In the genomic region with DNA sequence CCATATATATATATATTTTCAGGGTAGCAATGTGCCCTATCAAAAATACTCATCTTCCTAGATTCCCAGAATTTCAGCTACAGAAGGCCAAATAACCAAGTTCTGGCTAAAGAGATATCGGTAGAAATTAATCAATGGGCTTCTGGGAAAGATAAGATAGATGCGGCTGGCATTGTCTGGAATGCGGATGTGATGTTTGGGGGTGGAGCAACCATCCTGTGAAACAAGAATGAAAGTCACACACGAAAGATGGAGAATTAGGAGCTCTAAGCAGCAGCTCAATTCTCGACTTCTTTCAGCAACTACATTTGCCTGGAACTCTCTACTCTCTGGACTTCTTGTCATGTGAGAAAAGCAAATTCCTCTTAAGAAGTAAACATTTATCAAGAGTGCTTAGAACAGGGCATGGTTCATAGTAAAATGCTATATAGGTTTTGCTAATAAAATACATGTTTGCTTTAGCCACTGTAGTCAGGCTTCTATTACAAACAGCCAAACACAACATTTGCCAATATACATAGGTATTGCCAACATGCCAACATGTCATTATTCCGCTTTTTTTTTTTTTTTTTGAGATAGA, we compare ENCODE assay signal across 16 cellular contexts.
A peak's percentile ranks its signal among the peaks of the same experiment; 100 is the strongest.
DNase-seq lines count a peak whose midpoint lies in the region; ATAC-seq and TF ChIP-seq lines count a peak whose summit lies in the region.
"Had no signal": no experiment of that assay in that cellular context is flagged by ENCODE, and none has a peak within 500 bp of the region (broad histone marks: within the 10 kb centered on the region; RNA-seq: fewer than 3 reads in every experiment).

No MANE protein-coding gene starts in this region.

- no peaks in the 10 kb centered on the region for H4K20me1 ChIP-seq in PC-3 (ENCODE audit: low read length)
- H4K20me1 ChIP-seq: BLaER1 treated with 17β-estradiol and CSF1 and Interleukin-3, amounts not matched to agents 10 nM and 100 nM had no signal

- H3K9me3 Mint-ChIP-seq in activated T-helper 2 cell treated with anti-CD3 and anti-CD28 coated beads, Interferon-gamma antibody, Interleukin-2, Interleukin-4, amounts not matched to agents 10 μg/mL and 5 μg/mL and 100 μg/mL, durations not matched to agents 14 hours and 24 hours and 36 hours = no peaks in the 10 kb centered on the region
- no peaks in the 10 kb centered on the region for H3K9me3 Mint-ChIP-seq in osteocyte (ENCODE audit: unreplicated experiment)

- H3F3A ChIP-seq in PC-3 (ENCODE audit: low read length, unreplicated experiment) = no peaks in the 10 kb centered on the region

- DNase-seq in LNCaP clone FGC (ENCODE audit: low read depth) (peak; percentile 86), PC-3 (peak; percentile 8), osteocyte (ENCODE audit: extremely low spot score, unreplicated experiment) (peak; percentile 3), GM10248 (ENCODE audit: extremely low spot score) (no peak)
- DNase-seq in activated T-helper 2 cell treated with anti-CD3 and anti-CD28 coated beads, Interferon-gamma antibody, Interleukin-2, Interleukin-4, amounts not matched to agents 10 μg/mL and 5 μg/mL and 100 μg/mL, durations not matched to agents 14 hours and 24 hours and 36 hours (ENCODE audit: low spot score) = no peak
- DNase-seq: DMS153, KG1, NCI-H1105, NCI-H1694 treated with DMSO at 0.1 percent for 48 hours, NCI-H446 treated with DMSO at 0.1 percent for 48 hours, NCI-H748 treated with DMSO at 0.1 percent for 48 hours, SHP77 treated with DMSO at 0.1 percent for 48 hours had no signal

- no peak for ATAC-seq in PC-3
- no peak for ATAC-seq in GM21786 (IDR thresholded peaks at IDR 0.05; ENCODE audit: unreplicated experiment)
- no peak for ATAC-seq in GM18868 (IDR thresholded peaks at IDR 0.05; ENCODE audit: unreplicated experiment)

- peak overlapping the region; percentile 61 for H3K4me2 ChIP-seq in PC-3 (ENCODE audit: low read length)
- H3K4me2 ChIP-seq: BLaER1 treated with 17β-estradiol and CSF1 and Interleukin-3, amounts not matched to agents 10 nM and 100 nM had no signal

- peak overlapping the region; percentile 10 for H3K27ac Mint-ChIP-seq in activated T-helper 2 cell treated with anti-CD3 and anti-CD28 coated beads, Interferon-gamma antibody, Interleukin-2, Interleukin-4, amounts not matched to agents 10 μg/mL and 5 μg/mL and 100 μg/mL, durations not matched to agents 14 hours and 24 hours and 36 hours
- H3K27ac Mint-ChIP-seq in osteocyte (ENCODE audit: unreplicated experiment) = no peak overlapping the region

- H3K36me3 ChIP-seq in PC-3 (ENCODE audit: low read depth, low read length) = no peaks in the 10 kb centered on the region
- H3K36me3 ChIP-seq: BLaER1 treated with 17β-estradiol and CSF1 and Interleukin-3, amounts not matched to agents 10 nM and 100 nM had no signal

- peaks cover 70% of the 10 kb centered on the region for H3K4me1 Mint-ChIP-seq in activated T-helper 2 cell treated with anti-CD3 and anti-CD28 coated beads, Interferon-gamma antibody, Interleukin-2, Interleukin-4, amounts not matched to agents 10 μg/mL and 5 μg/mL and 100 μg/mL, durations not matched to agents 14 hours and 24 hours and 36 hours (ENCODE audit: low read depth)
- peaks cover 29% of the 10 kb centered on the region for H3K4me1 Mint-ChIP-seq in osteocyte (ENCODE audit: unreplicated experiment)

- H3K9me3 ChIP-seq in PC-3 (ENCODE audit: low read length) = no peaks in the 10 kb centered on the region
- H3K9me3 ChIP-seq: BLaER1 treated with 17β-estradiol and CSF1 and Interleukin-3, amounts not matched to agents 10 nM and 100 nM had no signal

- no peaks in the 10 kb centered on the region for H3K9me2 ChIP-seq in PC-3 (replicated peaks; ENCODE audit: low read length)

- no peak overlapping the region for H3K27ac ChIP-seq in PC-3 (ENCODE audit: low read length)
- H3K27ac ChIP-seq: BLaER1 treated with 17β-estradiol and CSF1 and Interleukin-3, amounts not matched to agents 10 nM and 100 nM; HL-60 had no signal

- peaks cover 33% of the 10 kb centered on the region for H3K4me1 ChIP-seq in PC-3 (ENCODE audit: insufficient read depth, low read length)
- H3K4me1 ChIP-seq: BLaER1 treated with 17β-estradiol and CSF1 and Interleukin-3, amounts not matched to agents 10 nM and 100 nM had no signal

- peaks cover 3% of the 10 kb centered on the region for H3K36me3 Mint-ChIP-seq in activated T-helper 2 cell treated with anti-CD3 and anti-CD28 coated beads, Interferon-gamma antibody, Interleukin-2, Interleukin-4, amounts not matched to agents 10 μg/mL and 5 μg/mL and 100 μg/mL, durations not matched to agents 14 hours and 24 hours and 36 hours (ENCODE audit: low read depth)
- H3K36me3 Mint-ChIP-seq in osteocyte (ENCODE audit: unreplicated experiment) = no peaks in the 10 kb centered on the region

- intact Hi-C loops in PC-3 (cut with micrococcal nuclease) = loop anchor here (5.0 kb wide), 3 partner anchors 1193 to 1448 kb away; no protein-coding TSS in a partner anchor
- intact Hi-C loops in activated T-helper 2 cell treated with anti-CD3 and anti-CD28 coated beads, Interferon-gamma antibody, Interleukin-2, Interleukin-4, amounts not matched to agents 10 μg/mL and 5 μg/mL and 100 μg/mL, durations not matched to agents 14 hours and 24 hours and 36 hours (cut with micrococcal nuclease) = loop anchor here (1.0 to 10.0 kb wide), 19 partner anchors 86 to 1448 kb away; a partner anchor contains a TSS

- no peaks in the 10 kb centered on the region for H3K79me2 ChIP-seq in PC-3 (ENCODE audit: low read length)

- CTCF ChIA-PET in PC-3 (lab: Charles Lee) (no interaction called here), GM10248 (lab: Yijun Ruan, JAX) (interaction anchor here (0.6 to 7.5 kb wide), 7 partner anchors 13 to 1449 kb away, joined by 3 to 120 read pairs (median 40); no protein-coding TSS in a partner anchor)

- no peak overlapping the region for H3K4me3 ChIP-seq in LNCaP clone FGC (ENCODE audit: low read depth, low read length)
- no peak overlapping the region for H3K4me3 ChIP-seq in PC-3 (ENCODE audit: low read length)
- H3K4me3 ChIP-seq: BLaER1 treated with 17β-estradiol and CSF1 and Interleukin-3, amounts not matched to agents 10 nM and 100 nM had no signal

- no peak overlapping the region for H3K4me3 Mint-ChIP-seq in activated T-helper 2 cell treated with anti-CD3 and anti-CD28 coated beads, Interferon-gamma antibody, Interleukin-2, Interleukin-4, amounts not matched to agents 10 μg/mL and 5 μg/mL and 100 μg/mL, durations not matched to agents 14 hours and 24 hours and 36 hours (ENCODE audit: low read depth)
- H3K4me3 Mint-ChIP-seq in osteocyte (ENCODE audit: unreplicated experiment) = no peak overlapping the region

- no TSS peak for BruUV-seq in PC-3 (replicated peaks; lab: Mats Ljungman, UMichigan)

- TF ChIP-seq CTCF in LNCaP clone FGC (IDR thresholded peaks at IDR 0.05; ENCODE audit: control insufficient read depth, extremely low read depth, insufficient read depth) (no peak), PC-3 (conservative IDR thresholded peaks at IDR 0.05; ENCODE audit: low read depth, low read length) (no peak), osteocyte (IDR thresholded peaks at IDR 0.05) (no peak), GM10248 (IDR thresholded peaks at IDR 0.05; ENCODE audit: control extremely low read depth, extremely low read depth, low read depth, missing control alignments) (no peak)

- no peaks in the 10 kb centered on the region for H3K27me3 Mint-ChIP-seq in activated T-helper 2 cell treated with anti-CD3 and anti-CD28 coated beads, Interferon-gamma antibody, Interleukin-2, Interleukin-4, amounts not matched to agents 10 μg/mL and 5 μg/mL and 100 μg/mL, durations not matched to agents 14 hours and 24 hours and 36 hours (ENCODE audit: low read depth)
- peaks cover 7% of the 10 kb centered on the region for H3K27me3 Mint-ChIP-seq in osteocyte (ENCODE audit: unreplicated experiment)

- POLR2A ChIA-PET in PC-3 (lab: Charles Lee; ENCODE audit: unreplicated experiment) (no interaction called here), GM10248 (lab: Yijun Ruan, JAX) (no interaction called here)

- no peak overlapping the region for H2AFZ ChIP-seq in PC-3 (ENCODE audit: low read length)

- H3K27me3 ChIP-seq in PC-3 (ENCODE audit: low read length) = no peaks in the 10 kb centered on the region
- H3K27me3 ChIP-seq: BLaER1 treated with 17β-estradiol and CSF1 and Interleukin-3, amounts not matched to agents 10 nM and 100 nM had no signal

- no peak overlapping the region for H3K9ac ChIP-seq in PC-3 (ENCODE audit: low read length)

Comparison
In these comparisons a context has a peak if more than half of its experiments do, and no peak if none do; other contexts are left out.
1. DNase-seq: peak in LNCaP clone FGC (single experiment), PC-3 (single experiment) and osteocyte (single experiment); none in activated T-helper 2 cell treated with anti-CD3 and anti-CD28 coated beads, Interferon-gamma antibody, Interleukin-2, Interleukin-4, amounts not matched to agents 10 μg/mL and 5 μg/mL and 100 μg/mL, durations not matched to agents 14 hours and 24 hours and 36 hours (single experiment) and GM10248 (single experiment).